ENCODE assay signal across 20 cellular contexts in genomic region chr16:53135329-53135728, GRCh38.
A peak's percentile ranks its signal among the peaks of the same experiment; 100 is the strongest.
DNase-seq lines count a peak whose midpoint lies in the region; ATAC-seq lines count a peak whose summit lies in the region.
"Had no signal": no experiment of that assay in that cellular context is flagged by ENCODE, and none has a peak within 500 bp of the region (broad histone marks: within the 10 kb centered on the region; RNA-seq: fewer than 3 reads in every experiment).

No MANE protein-coding gene starts in this region.

- H3K4me1 Mint-ChIP-seq in activated T-cell treated with anti-CD3 and anti-CD28 coated beads, Interleukin-2, amount 50 U/mL, for 72 hours (ENCODE audit: low read depth): no peaks in the 10 kb centered on the region
- H3K4me1 Mint-ChIP-seq in memory B cell: peaks cover 25% of the 10 kb centered on the region
- H3K4me1 Mint-ChIP-seq in activated naive CD4-positive, alpha-beta T cell treated with anti-CD3 and anti-CD28 coated beads for 36 hours (ENCODE audit: low read depth): peaks cover 6% of the 10 kb centered on the region

- no peak overlapping the region for H2AFZ ChIP-seq in Karpas-422 (ENCODE audit: low read length)
- H2AFZ ChIP-seq: GM23338 had no signal

- no peak for DNase-seq in activated T-cell treated with anti-CD3 and anti-CD28 coated beads, Interleukin-2, amount 50 U/mL, for 72 hours
- DNase-seq in activated T-cell treated with anti-CD3 and anti-CD28 coated beads, Interleukin-2, amount 50 U/mL, for 1 hour: no peak
- DNase-seq in Karpas-422 (no peak), memory B cell (ENCODE audit: low spot score in 2 of 2) (no peak), amygdala (lab: John Stamatoyannopoulos, UW) (no peak), SIG-M5 (lab: John Stamatoyannopoulos, UW) (no peak)
- DNase-seq in activated naive CD4-positive, alpha-beta T cell treated with anti-CD3 and anti-CD28 coated beads for 36 hours: no peak
- DNase-seq: BE2C; CD4-positive, alpha-beta T cell; DMS153; GF-D8; NCI-H1417 treated with DMSO at 0.1 percent for 48 hours; NCI-H187 treated with DMSO at 0.1 percent for 48 hours; NCI-H345; NCI-H524 treated with DMSO at 0.1 percent for 48 hours; Peyer's patch had no signal

- peaks cover 7% of the 10 kb centered on the region; the same call in 1 of the 2 replicates for H3K36me3 ChIP-seq in Karpas-422 (ENCODE audit: insufficient read depth, low read length)
- no peaks in the 10 kb centered on the region for H3K36me3 ChIP-seq in subcutaneous abdominal adipose tissue (ENCODE audit: control insufficient read depth in 5 of 5, insufficient read depth in 5 of 5, low read length in 5 of 5)
- H3K36me3 ChIP-seq: BE2C, Peyer's patch had no signal

- no peak overlapping the region for H3K4me2 ChIP-seq in Karpas-422 (ENCODE audit: low read depth, low read length, poor library complexity, severe bottlenecking)
- H3K4me2 ChIP-seq: GM23338, KMS-11 had no signal

- H3K27me3 Mint-ChIP-seq in activated T-cell treated with anti-CD3 and anti-CD28 coated beads, Interleukin-2, amount 50 U/mL, for 72 hours (ENCODE audit: low read depth): no peaks in the 10 kb centered on the region
- H3K27me3 Mint-ChIP-seq in memory B cell: no peaks in the 10 kb centered on the region
- H3K27me3 Mint-ChIP-seq in activated naive CD4-positive, alpha-beta T cell treated with anti-CD3 and anti-CD28 coated beads for 36 hours (ENCODE audit: low read depth): no peaks in the 10 kb centered on the region
- H3K27me3 Mint-ChIP-seq: CD4-positive, alpha-beta T cell had no signal

- H3K4me1 ChIP-seq in Karpas-422 (ENCODE audit: low read length) (peaks cover 29% of the 10 kb centered on the region), subcutaneous abdominal adipose tissue (ENCODE audit: control insufficient read depth in 5 of 5, insufficient read depth in 5 of 5, low read length in 5 of 5) (peaks cover 0 to 20% (median 14%) of the 10 kb centered on the region in 5 donors)
- H3K4me1 ChIP-seq: BE2C had no signal

- H3K9ac ChIP-seq in Karpas-422 (ENCODE audit: low read length) (no peak overlapping the region), subcutaneous abdominal adipose tissue (ENCODE audit: low read length in 5 of 5) (no peak overlapping the region)
- H3K9ac ChIP-seq: KMS-11 had no signal

- H3K9me3 ChIP-seq in Karpas-422 (ENCODE audit: low read length) (no peaks in the 10 kb centered on the region), subcutaneous abdominal adipose tissue (ENCODE audit: control insufficient read depth in 5 of 5, low read length in 5 of 5) (no peaks in the 10 kb centered on the region)
- H3K9me3 ChIP-seq: BE2C, Peyer's patch had no signal

- H3K27ac Mint-ChIP-seq in activated T-cell treated with anti-CD3 and anti-CD28 coated beads, Interleukin-2, amount 50 U/mL, for 72 hours: peak overlapping the region; percentile 40
- peak overlapping the region; percentile 26 for H3K27ac Mint-ChIP-seq in memory B cell
- no peak overlapping the region for H3K27ac Mint-ChIP-seq in activated naive CD4-positive, alpha-beta T cell treated with anti-CD3 and anti-CD28 coated beads for 36 hours
- H3K27ac Mint-ChIP-seq: CD4-positive, alpha-beta T cell; GM23338 had no signal

- H3K27me3 ChIP-seq in Karpas-422 (ENCODE audit: low read length) (no peaks in the 10 kb centered on the region), subcutaneous abdominal adipose tissue (ENCODE audit: control insufficient read depth in 5 of 5, insufficient read depth in 4 of 5, low read length in 5 of 5) (no peaks in the 10 kb centered on the region)
- H3K27me3 ChIP-seq: BE2C, Peyer's patch had no signal

- no peaks in the 10 kb centered on the region for H3K9me2 ChIP-seq in Karpas-422 (replicated peaks; ENCODE audit: insufficient read depth, low read length)

- H3K4me3 ChIP-seq in Karpas-422 (ENCODE audit: low read length) (no peak overlapping the region), subcutaneous abdominal adipose tissue (ENCODE audit: low read depth in 1 of 5, low read length in 5 of 5) (no peak overlapping the region)
- H3K4me3 ChIP-seq: GM23338, Peyer's patch had no signal

- H3K4me3 Mint-ChIP-seq in activated T-cell treated with anti-CD3 and anti-CD28 coated beads, Interleukin-2, amount 50 U/mL, for 72 hours: no peak overlapping the region
- no peak overlapping the region for H3K4me3 Mint-ChIP-seq in memory B cell
- H3K4me3 Mint-ChIP-seq in activated naive CD4-positive, alpha-beta T cell treated with anti-CD3 and anti-CD28 coated beads for 36 hours: no peak overlapping the region
- H3K4me3 Mint-ChIP-seq: CD4-positive, alpha-beta T cell; GM23338 had no signal

- no peak for ATAC-seq in activated T-cell treated with anti-CD3 and anti-CD28 coated beads, Interleukin-2, amount 50 U/mL, for 72 hours (replicated peaks in 1 of 2)
- no peak for ATAC-seq in memory B cell (ENCODE audit: low read depth)
- ATAC-seq: GM23338 had no signal

- H3K36me3 Mint-ChIP-seq in activated T-cell treated with anti-CD3 and anti-CD28 coated beads, Interleukin-2, amount 50 U/mL, for 72 hours (ENCODE audit: insufficient read depth in 2 of 2): no peaks in the 10 kb centered on the region
- no peaks in the 10 kb centered on the region for H3K36me3 Mint-ChIP-seq in memory B cell
- H3K36me3 Mint-ChIP-seq in activated naive CD4-positive, alpha-beta T cell treated with anti-CD3 and anti-CD28 coated beads for 36 hours (ENCODE audit: low read depth): no peaks in the 10 kb centered on the region

- H3K9me3 Mint-ChIP-seq in activated T-cell treated with anti-CD3 and anti-CD28 coated beads, Interleukin-2, amount 50 U/mL, for 72 hours: no peaks in the 10 kb centered on the region
- H3K9me3 Mint-ChIP-seq in memory B cell: no peaks in the 10 kb centered on the region
- H3K9me3 Mint-ChIP-seq in activated naive CD4-positive, alpha-beta T cell treated with anti-CD3 and anti-CD28 coated beads for 36 hours: no peaks in the 10 kb centered on the region
- H3K9me3 Mint-ChIP-seq: CD4-positive, alpha-beta T cell; GM23338 had no signal

- peaks cover 87% of the 10 kb centered on the region for H3K79me2 ChIP-seq in Karpas-422 (ENCODE audit: low read length)

- intact Hi-C loops in activated naive CD4-positive, alpha-beta T cell treated with anti-CD3 and anti-CD28 coated beads for 36 hours (cut with micrococcal nuclease): no loop called here

- H4K20me1 ChIP-seq in Karpas-422 (ENCODE audit: insufficient read depth, low read depth, low read length): no peaks in the 10 kb centered on the region

- peak overlapping the region; percentile 32; the same call in 1 of the 2 replicates for H3K27ac ChIP-seq in Karpas-422 (ENCODE audit: low read length)
- H3K27ac ChIP-seq in subcutaneous abdominal adipose tissue (ENCODE audit: low read depth, low read length): peak overlapping the region; percentile 55
- H3K27ac ChIP-seq: 22Rv1, KMS-11, Peyer's patch had no signal

- CTCF ChIA-PET in activated naive CD4-positive, alpha-beta T cell treated with anti-CD3 and anti-CD28 coated beads for 36 hours (lab: Charles Lee): no interaction called here
